ENCODE assay signal across 33 cellular contexts in the genomic region with DNA sequence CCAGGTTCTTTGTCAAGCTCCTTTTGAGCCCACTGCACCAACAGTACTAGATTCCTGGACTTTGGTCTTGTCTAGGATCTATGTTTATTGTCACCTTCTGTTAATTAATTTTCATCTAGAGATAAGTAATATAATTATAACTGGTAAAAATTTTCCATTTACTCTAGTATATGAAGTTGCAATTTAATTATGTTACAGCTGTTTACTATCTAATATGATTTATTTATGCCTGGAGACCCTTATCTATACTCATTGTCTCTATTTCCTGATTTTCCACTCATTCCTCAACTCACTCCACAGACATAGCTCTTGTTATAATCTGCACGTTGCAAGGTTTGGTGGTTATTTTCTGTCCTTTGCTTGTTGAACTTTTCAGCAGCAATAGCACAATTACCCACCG.
DNase-seq lines count a peak whose midpoint lies in the region; ATAC-seq and TF ChIP-seq lines count a peak whose summit lies in the region.
"Had no signal": no experiment of that assay in that cellular context is flagged by ENCODE, and none has a peak within 500 bp of the region (broad histone marks: within the 10 kb centered on the region; RNA-seq: fewer than 3 reads in every experiment).

No MANE protein-coding gene starts in this region.

- no peak overlapping the region for H3K9ac ChIP-seq in SK-N-SH
- H3K9ac ChIP-seq: BLaER1; BLaER1 treated with 17β-estradiol and CSF1 and Interleukin-3, amounts not matched to agents 10 nM and 100 nM had no signal

- no peaks in the 10 kb centered on the region for H3K27me3 ChIP-seq in SK-N-SH (ENCODE audit: insufficient read depth)
- H3K27me3 ChIP-seq: BLaER1; BLaER1 treated with 17β-estradiol and CSF1 and Interleukin-3, amounts not matched to agents 10 nM and 100 nM had no signal

- H3K4me1 ChIP-seq in SK-N-SH (ENCODE audit: control insufficient read depth in 1 of 2, insufficient read depth in 2 of 2, low read depth in 1 of 2, low read length in 1 of 2) = no peaks in the 10 kb centered on the region; a peak in 1 of 4 replicates
- H3K4me1 ChIP-seq: A549, BE2C, BLaER1, Caco-2 had no signal

- H3K9me3 Mint-ChIP-seq in activated naive CD8-positive, alpha-beta T cell treated with anti-CD3 and anti-CD28 coated beads, Interleukin-2, amount 50 U/mL, for 24 hours = peaks cover 6% of the 10 kb centered on the region
- H3K9me3 Mint-ChIP-seq in activated T-cell treated with anti-CD3 and anti-CD28 coated beads, Interleukin-2, amount 50 U/mL, for 24 hours = peaks cover 2% of the 10 kb centered on the region

- TF ChIP-seq EP300 in SK-N-SH (IDR thresholded peaks at IDR 0.05; ENCODE audit: borderline replicate concordance in 1 of 2, low read depth in 1 of 2, low read length in 1 of 2) = 0 out of 4 replicates have a peak, but pooled peaks of 1 of the 2 experiments have one; percentile 12

- H3K36me3 Mint-ChIP-seq in activated naive CD8-positive, alpha-beta T cell treated with anti-CD3 and anti-CD28 coated beads, Interleukin-2, amount 50 U/mL, for 24 hours (ENCODE audit: low read depth) = peaks cover 2% of the 10 kb centered on the region
- no peaks in the 10 kb centered on the region for H3K36me3 Mint-ChIP-seq in activated T-cell treated with anti-CD3 and anti-CD28 coated beads, Interleukin-2, amount 50 U/mL, for 24 hours (ENCODE audit: low read depth)
- H3K36me3 Mint-ChIP-seq: CD14-positive monocyte; CD4-positive, CD25-positive, alpha-beta regulatory T cell; CD8-positive, alpha-beta T cell had no signal

- H3K4me2 ChIP-seq in SK-N-SH = no peak overlapping the region
- H3K4me2 ChIP-seq: A549; BLaER1; BLaER1 treated with 17β-estradiol and CSF1 and Interleukin-3, amounts not matched to agents 10 nM and 100 nM had no signal

- H3K4me3 Mint-ChIP-seq in activated naive CD8-positive, alpha-beta T cell treated with anti-CD3 and anti-CD28 coated beads, Interleukin-2, amount 50 U/mL, for 24 hours = no peak overlapping the region
- no peak overlapping the region for H3K4me3 Mint-ChIP-seq in activated T-cell treated with anti-CD3 and anti-CD28 coated beads, Interleukin-2, amount 50 U/mL, for 24 hours
- H3K4me3 Mint-ChIP-seq: B cell; CD14-positive monocyte; CD4-positive, alpha-beta memory T cell; CD4-positive, alpha-beta T cell; CD4-positive, CD25-positive, alpha-beta regulatory T cell; CD8-positive, alpha-beta memory T cell; CD8-positive, alpha-beta T cell had no signal

- no peaks in the 10 kb centered on the region for H3K36me3 ChIP-seq in SK-N-SH (replicated peaks in 1 of 2; ENCODE audit: control insufficient read depth in 1 of 2, insufficient read depth in 2 of 2, low read length in 1 of 2)
- H3K36me3 ChIP-seq: BE2C, BLaER1 had no signal

- H2AFZ ChIP-seq in SK-N-SH (ENCODE audit: low read depth) = no peak overlapping the region

- H3K79me2 ChIP-seq in SK-N-SH (ENCODE audit: insufficient read depth) = no peaks in the 10 kb centered on the region

- no peaks in the 10 kb centered on the region for H4K20me1 ChIP-seq in SK-N-SH (ENCODE audit: insufficient read depth)
- H4K20me1 ChIP-seq: BLaER1; BLaER1 treated with 17β-estradiol and CSF1 and Interleukin-3, amounts not matched to agents 10 nM and 100 nM had no signal

- no peaks in the 10 kb centered on the region for H3F3A ChIP-seq in SK-N-SH (replicated peaks; ENCODE audit: insufficient read depth)

- no peak for TF ChIP-seq RAD21 in SK-N-SH (IDR thresholded peaks at IDR 0.05; ENCODE audit: low read length)

- peaks cover 5% of the 10 kb centered on the region for H3K27me3 Mint-ChIP-seq in activated naive CD8-positive, alpha-beta T cell treated with anti-CD3 and anti-CD28 coated beads, Interleukin-2, amount 50 U/mL, for 24 hours
- peaks cover 5% of the 10 kb centered on the region for H3K27me3 Mint-ChIP-seq in activated T-cell treated with anti-CD3 and anti-CD28 coated beads, Interleukin-2, amount 50 U/mL, for 24 hours
- H3K27me3 Mint-ChIP-seq: CD4-positive, CD25-positive, alpha-beta regulatory T cell had no signal

- TF ChIP-seq CTCF in SK-N-SH (IDR thresholded peaks at IDR 0.05) = no peak

- WGBS in SK-N-SH (ENCODE audit: low lambda C conversion rate) = 15% methylated on average over 2 of the region's 2 CpGs

- ATAC-seq in SK-N-SH treated with all-trans-retinoic acid at 6 μM for 48 hours = no peak
- no peak for ATAC-seq in activated naive CD8-positive, alpha-beta T cell treated with anti-CD3 and anti-CD28 coated beads, Interleukin-2, amount 50 U/mL, for 24 hours
- no peak for ATAC-seq in HG02642 (IDR thresholded peaks at IDR 0.05; ENCODE audit: poor library complexity, unreplicated experiment)
- ATAC-seq: A549; CD8-positive, alpha-beta T cell had no signal

- H3K27ac ChIP-seq in SK-N-SH (ENCODE audit: low read depth in 2 of 2, low read length in 1 of 2) = no peak overlapping the region
- H3K27ac ChIP-seq: 22Rv1; A549; BLaER1; BLaER1 treated with 17β-estradiol and CSF1 and Interleukin-3, amounts not matched to agents 10 nM and 100 nM; C4-2B had no signal

- CTCF ChIA-PET in SK-N-SH (lab: Yijun Ruan, JAX) = interaction anchor here (1.0 to 1.5 kb wide), 3 partner anchors 8 to 302 kb away, joined by 3 to 6 read pairs (median 3); no protein-coding TSS in a partner anchor

- no peak overlapping the region for H3K27ac Mint-ChIP-seq in activated naive CD8-positive, alpha-beta T cell treated with anti-CD3 and anti-CD28 coated beads, Interleukin-2, amount 50 U/mL, for 24 hours
- H3K27ac Mint-ChIP-seq in activated T-cell treated with anti-CD3 and anti-CD28 coated beads, Interleukin-2, amount 50 U/mL, for 24 hours = no peak overlapping the region
- H3K27ac Mint-ChIP-seq: B cell; CD14-positive monocyte; CD4-positive, alpha-beta memory T cell; CD4-positive, alpha-beta T cell; CD4-positive, CD25-positive, alpha-beta regulatory T cell; CD8-positive, alpha-beta memory T cell; CD8-positive, alpha-beta T cell had no signal

- H3K4me1 Mint-ChIP-seq in activated naive CD8-positive, alpha-beta T cell treated with anti-CD3 and anti-CD28 coated beads, Interleukin-2, amount 50 U/mL, for 24 hours = no peaks in the 10 kb centered on the region
- H3K4me1 Mint-ChIP-seq in activated T-cell treated with anti-CD3 and anti-CD28 coated beads, Interleukin-2, amount 50 U/mL, for 24 hours (ENCODE audit: low read depth) = no peaks in the 10 kb centered on the region
- H3K4me1 Mint-ChIP-seq: B cell; CD14-positive monocyte; CD4-positive, alpha-beta memory T cell; CD4-positive, CD25-positive, alpha-beta regulatory T cell; CD8-positive, alpha-beta memory T cell had no signal

- H3K9me2 ChIP-seq in SK-N-SH = no peaks in the 10 kb centered on the region

- H3K9me3 ChIP-seq in SK-N-SH = no peaks in the 10 kb centered on the region

- POLR2A ChIA-PET in SK-N-SH (lab: Yijun Ruan, JAX) = no interaction called here

- peak; percentile 76 for DNase-seq in SK-N-DZ (ENCODE audit: low spot score)
- DNase-seq in SK-N-SH = peak; percentile 29
- no peak for DNase-seq in activated naive CD8-positive, alpha-beta T cell treated with anti-CD3 and anti-CD28 coated beads, Interleukin-2, amount 50 U/mL, for 24 hours
- no peak for DNase-seq in activated T-cell treated with anti-CD3 and anti-CD28 coated beads, Interleukin-2, amount 50 U/mL, for 24 hours
- DNase-seq: 8988T; ACHN; AML-193; BE2C; C1 segment of cervical spinal cord; Caco-2; Calu3; CD4-positive, alpha-beta memory T cell; CD4-positive, alpha-beta T cell; CD4-positive, CD25-positive, alpha-beta regulatory T cell; CD8-positive, alpha-beta memory T cell; CD8-positive, alpha-beta T cell; COR-L47; DMS 273 treated with DMSO at 0.1 percent for 48 hours; DMS153; DMS53; DMS79; DMS79 treated with DMSO at 0.1 percent for 48 hours; DND-41; EL had no signal

- H3K4me3 ChIP-seq in SK-N-SH (ENCODE audit: low read depth in 2 of 2, low read length in 1 of 2) = no peak overlapping the region
- H3K4me3 ChIP-seq: A549; BLaER1; BLaER1 treated with 17β-estradiol and CSF1 and Interleukin-3, amounts not matched to agents 10 nM and 100 nM had no signal

TF ChIP-seq in SK-N-SH, 30 proteins besides CTCF, POLR2A, EP300 and RAD21 (continues in another document):
- no peak for TF ChIP-seq ELF1 (IDR thresholded peaks at IDR 0.05)
- TF ChIP-seq NRF1 (IDR thresholded peaks at IDR 0.05; ENCODE audit: low read depth, low read length) = no peak
- TF ChIP-seq, protein P1, sequence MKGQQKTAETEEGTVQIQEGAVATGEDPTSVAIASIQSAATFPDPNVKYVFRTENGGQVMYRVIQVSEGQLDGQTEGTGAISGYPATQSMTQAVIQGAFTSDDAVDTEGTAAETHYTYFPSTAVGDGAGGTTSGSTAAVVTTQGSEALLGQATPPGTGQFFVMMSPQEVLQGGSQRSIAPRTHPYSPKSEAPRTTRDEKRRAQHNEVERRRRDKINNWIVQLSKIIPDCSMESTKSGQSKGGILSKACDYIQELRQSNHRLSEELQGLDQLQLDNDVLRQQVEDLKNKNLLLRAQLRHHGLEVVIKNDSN (IDR thresholded peaks at IDR 0.05; ENCODE audit: borderline replicate concordance, low read depth) = no peak
- TF ChIP-seq FOSL2 (IDR thresholded peaks at IDR 0.05; ENCODE audit: borderline replicate concordance, low read depth) = no peak
- TF ChIP-seq SIN3A (IDR thresholded peaks at IDR 0.05; ENCODE audit: borderline replicate concordance, low read depth, low read length) = no peak
- TF ChIP-seq NFIC (IDR thresholded peaks at IDR 0.05; ENCODE audit: borderline replicate concordance) = no peak
- TF ChIP-seq RFX5 (IDR thresholded peaks at IDR 0.05; ENCODE audit: low read length) = no peak
- no peak for TF ChIP-seq SMC3 (IDR thresholded peaks at IDR 0.05; ENCODE audit: low read depth, low read length)
- peak; percentile 89; the same call in 1 of the 2 replicates for TF ChIP-seq RCOR1 (IDR thresholded peaks at IDR 0.05; ENCODE audit: low read length)

TF ChIP-seq in SK-N-SH treated with all-trans-retinoic acid at 6 μM for 48 hours, 23 proteins besides CTCF, POLR2A, EP300 and RAD21 (continues in another document):
- TF ChIP-seq ZNF70 (CRISPR knock-in tag; IDR thresholded peaks at IDR 0.05) = no peak

Comparison
In these comparisons a context has a peak if more than half of its experiments do, and no peak if none do; other contexts are left out.
1. DNase-seq: peak in SK-N-DZ (single experiment) and SK-N-SH (single experiment); none in activated naive CD8-positive, alpha-beta T cell treated with anti-CD3 and anti-CD28 coated beads, Interleukin-2, amount 50 U/mL, for 24 hours (single experiment) and activated T-cell treated with anti-CD3 and anti-CD28 coated beads, Interleukin-2, amount 50 U/mL, for 24 hours (single experiment).